ENCODE assay signal across 23 cellular contexts in genomic region chr15:99716540-99716939, GRCh38. TPM values are rescaled to one million over a fixed set of nuclear protein-coding genes. Genes with fewer than 3 reads are reported as not detected.
DNase-seq lines count a peak whose midpoint lies in the region; ATAC-seq and TF ChIP-seq lines count a peak whose summit lies in the region.
"Had no signal": no experiment of that assay in that cellular context is flagged by ENCODE, and none has a peak within 500 bp of the region (broad histone marks: within the 10 kb centered on the region; RNA-seq: fewer than 3 reads in every experiment).

No MANE protein-coding gene starts in this region.

- peaks cover 0 to 3% (median under 1%) of the 10 kb centered on the region in 11 experiments; a peak in 4 of 22 replicates for H3K9me3 ChIP-seq in BLaER1 treated with 17β-estradiol and CSF1 and Interleukin-3, amounts not matched to agents 10 nM and 100 nM (replicated peaks in 1 of 11)
- H3K9me3 ChIP-seq in right cardiac atrium (ENCODE audit: control insufficient read depth, low read length), result no peaks in the 10 kb centered on the region
- H3K9me3 ChIP-seq in skeletal muscle tissue (ENCODE audit: control insufficient read depth in 3 of 3, low read length in 3 of 3), result no peaks in the 10 kb centered on the region
- H3K9me3 ChIP-seq: colonic mucosa, left lung had no signal

- H3K4me1 Mint-ChIP-seq in chondrocyte (ENCODE audit: low read depth), result peaks cover 70% of the 10 kb centered on the region

- TF ChIP-seq CTCF in chondrocyte (IDR thresholded peaks at IDR 0.05), result no peak

- peak overlapping the region in 10 of 11 experiments; percentile 12 to 79 (median 58); a peak in 17 of 22 replicates for H3K9ac ChIP-seq in BLaER1 treated with 17β-estradiol and CSF1 and Interleukin-3, amounts not matched to agents 10 nM and 100 nM
- H3K9ac ChIP-seq in skeletal muscle tissue (ENCODE audit: low read depth in 1 of 3, low read length in 3 of 3), result peak overlapping the region in 2 of 3 donors; percentile 1 to 45

- intact Hi-C loops in right cardiac atrium (cut with DNase I), result loop anchor here in 1 of 4 donors (10.0 kb wide), 1 partner anchor 432 kb away; no protein-coding TSS in a partner anchor

- H3K36me3 ChIP-seq in BLaER1 treated with 17β-estradiol and CSF1 and Interleukin-3, amounts not matched to agents 10 nM and 100 nM, result peaks cover 28 to 47% (median 39%) of the 10 kb centered on the region in 11 experiments
- peaks cover 15 to 25% (median 22%) of the 10 kb centered on the region in 3 donors for H3K36me3 ChIP-seq in skeletal muscle tissue (ENCODE audit: control insufficient read depth in 3 of 3, insufficient read depth in 3 of 3, low read length in 3 of 3)
- H3K36me3 ChIP-seq: colonic mucosa had no signal

- H3K4me3 Mint-ChIP-seq in chondrocyte (ENCODE audit: unreplicated experiment), result no peak overlapping the region
- H3K4me3 Mint-ChIP-seq: activated CD4-positive, alpha-beta T cell treated with anti-CD3 and anti-CD28 coated beads, Interleukin-2, amount 10 ng/mL, durations not matched to agents 7 days and 5 days; CD4-positive, alpha-beta memory T cell had no signal

- H3K4me1 ChIP-seq in BLaER1 treated with 17β-estradiol and CSF1 and Interleukin-3, amounts not matched to agents 10 nM and 100 nM, result peaks cover 70 to 95% (median 91%) of the 10 kb centered on the region in 10 experiments
- H3K4me1 ChIP-seq in right cardiac atrium (ENCODE audit: control insufficient read depth, insufficient read depth, low read length), result peaks cover 18% of the 10 kb centered on the region
- H3K4me1 ChIP-seq in skeletal muscle tissue (ENCODE audit: control insufficient read depth in 3 of 3, insufficient read depth in 3 of 3, low read length in 3 of 3), result peaks cover 42 to 52% (median 46%) of the 10 kb centered on the region in 3 donors
- H3K4me1 ChIP-seq: colonic mucosa had no signal

- 34% methylated on average over 9 of the region's 9 CpGs for WGBS in right cardiac atrium

- ATAC-seq in right cardiac atrium (peak; percentile 16 to 53), HG03457 (IDR thresholded peaks at IDR 0.05; ENCODE audit: unreplicated experiment) (no peak)
- ATAC-seq: left lung had no signal

- peak overlapping the region; percentile 70 to 98 (median 86) for H3K4me2 ChIP-seq in BLaER1 treated with 17β-estradiol and CSF1 and Interleukin-3, amounts not matched to agents 10 nM and 100 nM

- H3K27me3 ChIP-seq in BLaER1 treated with 17β-estradiol and CSF1 and Interleukin-3, amounts not matched to agents 10 nM and 100 nM, result 0 out of 22 replicates have a peak, but pooled peaks cover 0 to 9% (median 0%) of the 10 kb centered on the region in 11 experiments
- H3K27me3 ChIP-seq in right cardiac atrium (ENCODE audit: control insufficient read depth, insufficient read depth), result no peaks in the 10 kb centered on the region
- no peaks in the 10 kb centered on the region for H3K27me3 ChIP-seq in skeletal muscle tissue (ENCODE audit: control insufficient read depth in 3 of 3, insufficient read depth in 3 of 3, low read length in 3 of 3)
- H3K27me3 ChIP-seq: colonic mucosa, left lung had no signal

- peak overlapping the region in 6 of 10 experiments; percentile 13 to 55 (median 42); a peak in 10 of 20 replicates for H3K4me3 ChIP-seq in BLaER1 treated with 17β-estradiol and CSF1 and Interleukin-3, amounts not matched to agents 10 nM and 100 nM
- H3K4me3 ChIP-seq in right cardiac atrium (ENCODE audit: low read length) (no peak overlapping the region), skeletal muscle tissue (ENCODE audit: low read length in 3 of 3) (no peak overlapping the region)
- H3K4me3 ChIP-seq: colonic mucosa, left lung, skin epidermis had no signal

- no peaks in the 10 kb centered on the region for H3K27me3 Mint-ChIP-seq in chondrocyte (ENCODE audit: low read depth)
- H3K27me3 Mint-ChIP-seq: activated CD4-positive, alpha-beta T cell treated with anti-CD3 and anti-CD28 coated beads, Interleukin-2, amount 10 ng/mL, durations not matched to agents 7 days and 5 days; CD4-positive, alpha-beta memory T cell had no signal

- H3K9me3 Mint-ChIP-seq in chondrocyte (ENCODE audit: low read depth), result no peaks in the 10 kb centered on the region
- H3K9me3 Mint-ChIP-seq: activated CD4-positive, alpha-beta T cell treated with anti-CD3 and anti-CD28 coated beads, Interleukin-2, amount 10 ng/mL, durations not matched to agents 7 days and 5 days; CD4-positive, alpha-beta memory T cell had no signal

- H3K27ac Mint-ChIP-seq in chondrocyte (ENCODE audit: unreplicated experiment), result peak overlapping the region; percentile 77
- H3K27ac Mint-ChIP-seq: activated CD4-positive, alpha-beta T cell treated with anti-CD3 and anti-CD28 coated beads, Interleukin-2, amount 10 ng/mL, durations not matched to agents 7 days and 5 days; CD4-positive, alpha-beta memory T cell had no signal

- H3K36me3 Mint-ChIP-seq in chondrocyte (ENCODE audit: low read depth), result peaks cover 34% of the 10 kb centered on the region

- peak overlapping the region in 10 of 11 experiments; percentile 4 to 86 (median 62); a peak in 17 of 22 replicates for H3K27ac ChIP-seq in BLaER1 treated with 17β-estradiol and CSF1 and Interleukin-3, amounts not matched to agents 10 nM and 100 nM
- H3K27ac ChIP-seq in right cardiac atrium (ENCODE audit: low read length) (peak overlapping the region; percentile 57), skeletal muscle tissue (ENCODE audit: low read depth, low read length) (peak overlapping the region; percentile 34)
- H3K27ac ChIP-seq: colonic mucosa, HL-60 had no signal

- H4K20me1 ChIP-seq in BLaER1 treated with 17β-estradiol and CSF1 and Interleukin-3, amounts not matched to agents 10 nM and 100 nM, result peaks cover 9 to 83% (median 39%) of the 10 kb centered on the region in 11 experiments; a peak in 20 of 22 replicates

- DNase-seq in chondrocyte (ENCODE audit: low spot score) (no peak), right cardiac atrium (no peak), DMS 273 (lab: John Stamatoyannopoulos, UW; ENCODE audit: unreplicated experiment) (no peak), NCI-H2227 (lab: John Stamatoyannopoulos, UW; ENCODE audit: unreplicated experiment) (no peak)
- no peak for DNase-seq in activated CD4-positive, alpha-beta T cell treated with anti-CD3 and anti-CD28 coated beads, Interleukin-2, amount 50 U/mL, for 1 hour
- DNase-seq: ACHN; activated CD4-positive, alpha-beta T cell treated with anti-CD3 and anti-CD28 coated beads, Interleukin-2, amount 10 ng/mL, durations not matched to agents 7 days and 5 days; activated naive CD4-positive, alpha-beta T cell; CD4-positive, alpha-beta memory T cell; colonic mucosa; DMS79; foreskin melanocyte; IMR-90; left lung; MM.1S; NCI-H187; RPMI8226; stimulated activated CD4-positive, alpha-beta T cell treated with anti-CD3 and anti-CD28 coated beads, Interleukin-4, amount 100 ng/mL, for 24 hours had no signal

RNA-seq across cellular contexts. Expression of gene LYSMD4, which starts 16.7 kb away (rescaled TPM):
- total RNA-seq in chondrocyte (13.1 to 17.1 TPM (median 13.2 TPM) in 3 replicates), right cardiac atrium (10 to 100 TPM; 12.6 to 19.3 (median 15.7) TPM), skeletal muscle tissue (11.0 TPM)
- polyA plus RNA-seq in right cardiac atrium, result 13.2 TPM

Comparison
In these comparisons a context has a peak if more than half of its experiments do, and no peak if none do; other contexts are left out.
1. H3K4me3 ChIP-seq: peak in BLaER1 treated with 17β-estradiol and CSF1 and Interleukin-3, amounts not matched to agents 10 nM and 100 nM (6 of 10); none in right cardiac atrium (single experiment) and skeletal muscle tissue (0 of 3).
2. Peak in every context shown above with its lines, with median percentiles within 50 percentile points of each other: H3K27ac ChIP-seq.